8 cellular contexts compared by ENCODE assay signal in the genomic region with DNA sequence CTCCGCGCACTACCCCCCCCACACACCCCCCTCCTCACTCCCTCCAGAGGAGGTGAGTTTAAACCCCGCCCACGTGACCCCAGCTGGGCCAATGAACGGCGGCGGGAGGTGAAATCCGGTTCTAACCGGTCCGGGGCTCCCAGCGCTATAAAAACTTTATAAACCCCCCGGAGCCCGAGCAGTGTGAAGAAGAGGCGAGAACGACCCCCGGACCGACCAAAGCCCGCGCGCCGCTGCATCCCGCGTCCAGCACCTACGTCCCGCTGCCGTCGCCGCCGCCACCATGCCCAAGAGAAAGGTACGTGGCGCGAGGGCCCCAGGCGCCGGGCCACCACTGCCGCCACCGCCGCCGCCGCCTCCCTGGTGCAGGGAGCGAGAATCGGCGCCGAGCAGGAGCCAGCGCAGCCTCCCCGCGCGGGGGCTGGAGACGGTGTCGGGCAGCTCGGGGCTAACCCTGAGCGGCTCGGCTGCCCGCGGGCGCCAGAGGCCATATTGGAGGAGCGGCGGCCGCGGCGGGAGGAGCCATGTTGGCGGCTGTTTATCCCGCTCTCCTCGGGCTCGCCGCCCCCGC. TPM values are rescaled to one million over a fixed set of nuclear protein-coding genes. Genes with fewer than 3 reads are reported as not detected.
DNase-seq lines count a peak whose midpoint lies in the region; ATAC-seq, FAIRE-seq and TF ChIP-seq lines count a peak whose summit lies in the region.

A gene (plus strand): TSS at position 111 of the 571 bp plus-strand sequence. CDS start 173 bp downstream, at position 284.

- CTCF ChIA-PET in PC-9 (lab: Charles Lee): interaction anchor here (0.8 kb wide), 1 partner anchor 95 kb away, joined by 3 read pairs; no protein-coding TSS in a partner anchor

- H3K9me2 ChIP-seq in PC-9 (ENCODE audit: insufficient read depth): no peaks in the 10 kb centered on the region

- TF ChIP-seq CTCF in PC-9 (conservative IDR thresholded peaks at IDR 0.05): no peak

- H3F3A ChIP-seq in PC-9 (ENCODE audit: insufficient read depth, low read depth): peaks cover 29% of the 10 kb centered on the region; the same call in 1 of the 2 replicates

- H3K36me3 ChIP-seq in PC-9 (ENCODE audit: low read depth) (peaks cover 18% of the 10 kb centered on the region), mucosa of rectum (ENCODE audit: control insufficient read depth in 2 of 2, insufficient read depth in 2 of 2, low read length in 2 of 2) (peaks cover 29 to 41% of the 10 kb centered on the region in 2 donors)

- H3K4me1 ChIP-seq in PC-9 (replicated peaks; ENCODE audit: insufficient read depth) (peaks cover 23% of the 10 kb centered on the region), mucosa of rectum (ENCODE audit: control insufficient read depth in 2 of 2, insufficient read depth in 2 of 2, low read length in 2 of 2) (peaks cover 34 to 42% of the 10 kb centered on the region in 2 donors)

- ATAC-seq in GM21367 (IDR thresholded peaks at IDR 0.05; ENCODE audit: unreplicated experiment): peak; percentile 38

- peaks cover 19% of the 10 kb centered on the region for H4K20me1 ChIP-seq in PC-9 (ENCODE audit: insufficient read depth)

- BruUV-seq in PC-9 (replicated peaks; lab: Mats Ljungman, UMichigan): no TSS peak

- peaks cover 18% of the 10 kb centered on the region for H3K79me2 ChIP-seq in PC-9 (ENCODE audit: low read depth)

- FAIRE-seq in HTR-8/SVneo (lab: Jason Lieb, UNC): no peak

- H3K27ac ChIP-seq in PC-9: peak within 1 kb of the TSS; percentile 86
- peak within 1 kb of the TSS; percentile 99 to 100 for H3K27ac ChIP-seq in mucosa of rectum (ENCODE audit: low read depth in 2 of 2, low read length in 2 of 2)

- H3K9ac ChIP-seq in mucosa of rectum (ENCODE audit: low read depth in 1 of 2, low read length in 2 of 2): peak within 1 kb of the TSS; percentile 63 to 99

- no peaks in the 10 kb centered on the region for H3K27me3 ChIP-seq in PC-9 (ENCODE audit: insufficient read depth, low read depth)
- H3K27me3 ChIP-seq in mucosa of rectum (ENCODE audit: control insufficient read depth in 2 of 2, insufficient read depth in 2 of 2, low read length in 2 of 2): no peaks in the 10 kb centered on the region

- peak within 1 kb of the TSS; percentile 95 for H3K4me2 ChIP-seq in PC-9

- intact Hi-C loops in PC-9 (cut with micrococcal nuclease; ENCODE audit: unreplicated experiment): loop anchor here (1.0 to 2.0 kb wide), 2 partner anchors 40 to 58 kb away; a partner anchor contains a TSS

- POLR2A ChIA-PET in PC-9 (lab: Charles Lee; ENCODE audit: unreplicated experiment): interaction anchor here (0.7 to 1.0 kb wide), 2 partner anchors 59 to 235 kb away, joined by 3 to 4 read pairs; no protein-coding TSS in a partner anchor

- TF ChIP-seq POLR2A in erythroblast (IDR thresholded peaks at IDR 0.05; ENCODE audit: low read length): peak; percentile 66

- DNase-seq in COLO668 (lab: John Stamatoyannopoulos, UW; ENCODE audit: unreplicated experiment) (peak; percentile 99), HTR-8/SVneo (ENCODE audit: insufficient read length, low spot score) (peak; percentile 80), PC-9 (peak; percentile 49 to 79), activated T-cell treated with anti-CD3 and anti-CD28 coated beads for 48 hours (ENCODE audit: low read depth) (peak; percentile 84), erythroblast (lab: John Stamatoyannopoulos, UW) (peak; percentile 91 to 93)
- peak; percentile 84 for DNase-seq in stimulated activated CD8-positive, alpha-beta memory T cell treated with anti-CD3 and anti-CD28 coated beads, Interleukin-4, amount 100 ng/mL, for 24 hours (ENCODE audit: low read depth)

- H2AFZ ChIP-seq in PC-9: peak within 1 kb of the TSS; percentile 81; the same call in 1 of the 2 replicates

- peak within 1 kb of the TSS; percentile 75 for H3K4me3 ChIP-seq in PC-9
- H3K4me3 ChIP-seq in mucosa of rectum (ENCODE audit: low read length in 2 of 2): peak within 1 kb of the TSS; percentile 76 to 83

- H3K9me3 ChIP-seq in PC-9 (ENCODE audit: insufficient read depth, low read depth) (no peaks in the 10 kb centered on the region), mucosa of rectum (ENCODE audit: control insufficient read depth in 2 of 2, low read length in 2 of 2) (no peaks in the 10 kb centered on the region)

RNA-seq across cellular contexts. Expression of the gene that starts here (rescaled TPM):
- 515 and 629 TPM in 2 replicates for total RNA-seq in PC-9 (2021)

Comparison
In these comparisons a context has a peak if more than half of its experiments do, and no peak if none do; other contexts are left out.
1. Peak in every context shown above with its lines: DNase-seq, ATAC-seq, H3K4me3 ChIP-seq and H3K27ac ChIP-seq.